12 cellular contexts compared by ENCODE assay signal in the genomic region with DNA sequence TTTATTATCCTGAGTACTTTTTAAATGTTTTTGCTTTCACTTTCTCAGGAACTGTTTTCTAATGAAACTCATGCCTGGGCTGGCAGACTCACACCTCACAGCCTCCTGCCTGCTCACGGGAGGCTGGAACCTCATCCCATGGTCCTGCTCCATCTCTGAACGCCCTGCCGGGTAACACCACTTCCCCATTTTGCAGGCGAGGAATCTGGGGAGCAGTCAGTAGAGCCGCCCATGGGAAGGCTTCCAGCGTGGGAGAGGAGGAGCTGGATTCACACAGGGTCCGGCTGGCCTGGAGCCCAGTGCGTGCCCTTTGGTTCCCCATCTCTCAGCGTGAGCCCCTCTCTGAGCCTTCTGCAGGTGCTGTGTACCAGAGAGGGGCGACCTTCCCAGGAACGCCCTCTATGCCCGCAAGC. TPM values are rescaled to one million over a fixed set of nuclear protein-coding genes. Genes with fewer than 3 reads are reported as not detected.
A peak's percentile ranks its signal among the peaks of the same experiment; 100 is the strongest.
DNase-seq lines count a peak whose midpoint lies in the region; ATAC-seq and TF ChIP-seq lines count a peak whose summit lies in the region.
"Had no signal": no experiment of that assay in that cellular context is flagged by ENCODE, and none has a peak within 500 bp of the region (broad histone marks: within the 10 kb centered on the region; RNA-seq: fewer than 3 reads in every experiment).

No MANE protein-coding gene starts in this region.

- H3K23ac ChIP-seq in trophoblast cell (ENCODE audit: low read length), result no peak overlapping the region

- DNase-seq in CD1c-positive myeloid dendritic cell (ENCODE audit: extremely low spot score) (peak; percentile 78), PC-9 (no peak), heart left ventricle (peak in 1 of 5 donors; percentile 44), sigmoid colon (no peak), trophoblast cell (no peak), HCEC 1CT (no peak), nucleus accumbens (lab: John Stamatoyannopoulos, UW) (no peak)
- no peak for DNase-seq in activated effector memory CD4-positive, alpha-beta T cell treated with Interleukin-2 at 50 U/mL for 16 hours
- DNase-seq: activated B cell treated with CpG ODN at 0.5 μM for 24 hours; hippocampal formation; naive thymus-derived CD4-positive, alpha-beta T cell had no signal

- no peak overlapping the region for H2BK5ac ChIP-seq in trophoblast cell (ENCODE audit: low read depth, low read length, poor library complexity)

- WGBS in heart left ventricle, 4 donors, result 42 to 61% (median 56%) methylated on average over 10 to 12 of the region's 12 CpGs
- 45 to 54% methylated on average over 12 of the region's 12 CpGs for WGBS in sigmoid colon, 2 donors
- no CpG with 5 or more reads among the region's 12 CpGs for WGBS in trophoblast cell (ENCODE audit: extremely low coverage, insufficient coverage, insufficient read length)

- no peak overlapping the region for H3K14ac ChIP-seq in trophoblast cell (ENCODE audit: low read length)

- H3K4me2 ChIP-seq in PC-9, result peak overlapping the region; percentile 46
- H3K4me2 ChIP-seq in trophoblast cell (ENCODE audit: low read length), result no peak overlapping the region

- peak overlapping the region; percentile 50 for H2AFZ ChIP-seq in PC-9
- no peak overlapping the region for H2AFZ ChIP-seq in trophoblast cell (ENCODE audit: insufficient read depth, low read length, poor library complexity)

- no peak overlapping the region for H3K4ac ChIP-seq in trophoblast cell (ENCODE audit: low read depth, low read length)

- H3K36me3 ChIP-seq in PC-9 (ENCODE audit: low read depth) (no peaks in the 10 kb centered on the region), heart left ventricle (no peaks in the 10 kb centered on the region), sigmoid colon (no peaks in the 10 kb centered on the region), trophoblast cell (ENCODE audit: control insufficient read depth in 1 of 2, insufficient read depth in 2 of 2, low read length in 2 of 2) (no peaks in the 10 kb centered on the region)

- CTCF ChIA-PET in PC-9 (lab: Charles Lee), result no interaction called here

- H4K8ac ChIP-seq in trophoblast cell (ENCODE audit: low read depth, low read length), result no peak overlapping the region

- no peaks in the 10 kb centered on the region for H3F3A ChIP-seq in PC-9 (ENCODE audit: insufficient read depth, low read depth)

- POLR2A ChIA-PET in PC-9 (lab: Charles Lee; ENCODE audit: unreplicated experiment), result no interaction called here

- no peak overlapping the region for H3K4me3 ChIP-seq in PC-9
- H3K4me3 ChIP-seq in heart left ventricle, result peak overlapping the region in 9 of 12 donors; percentile 6 to 50 (median 28)
- peak overlapping the region in 2 of 4 donors; percentile 7 to 19 for H3K4me3 ChIP-seq in sigmoid colon
- H3K4me3 ChIP-seq in trophoblast cell (ENCODE audit: low read depth, low read length), result no peak overlapping the region

- H3K18ac ChIP-seq in trophoblast cell (ENCODE audit: low read length), result no peak overlapping the region

- H4K12ac ChIP-seq in trophoblast cell (ENCODE audit: low read depth, low read length), result no peak overlapping the region

- H3K9ac ChIP-seq in trophoblast cell (ENCODE audit: low read length), result no peak overlapping the region

- no peaks in the 10 kb centered on the region for H3K9me3 ChIP-seq in PC-9 (ENCODE audit: insufficient read depth, low read depth)
- no peaks in the 10 kb centered on the region for H3K9me3 ChIP-seq in heart left ventricle
- H3K9me3 ChIP-seq in sigmoid colon, result no peaks in the 10 kb centered on the region
- no peaks in the 10 kb centered on the region for H3K9me3 ChIP-seq in trophoblast cell (ENCODE audit: insufficient read depth, low read depth, low read length)

- no peaks in the 10 kb centered on the region; the same call in 1 of the 2 replicates for H4K20me1 ChIP-seq in PC-9 (ENCODE audit: insufficient read depth)

- peak in 1 of 4 donors; percentile 4 for ATAC-seq in heart left ventricle

- no peaks in the 10 kb centered on the region for H3K9me2 ChIP-seq in PC-9 (ENCODE audit: insufficient read depth)

- intact Hi-C loops in PC-9 (cut with micrococcal nuclease; ENCODE audit: unreplicated experiment), result no loop called here
- intact Hi-C loops in heart left ventricle (cut with DNase I), result no loop called here
- intact Hi-C loops in sigmoid colon (cut with DNase I), result no loop called here

- H3K4me1 ChIP-seq in PC-9 (replicated peaks; ENCODE audit: insufficient read depth) (no peaks in the 10 kb centered on the region), heart left ventricle (peaks cover 0 to 19% (median 11%) of the 10 kb centered on the region in 12 donors), sigmoid colon (peaks cover 0 to 51% (median 34%) of the 10 kb centered on the region in 4 donors), trophoblast cell (ENCODE audit: control insufficient read depth in 1 of 2, insufficient read depth in 2 of 2, low read length in 2 of 2) (peaks cover 0 to 6% of the 10 kb centered on the region in 2 experiments)

- TF ChIP-seq CTCF in PC-9 (conservative IDR thresholded peaks at IDR 0.05) (no peak), heart left ventricle (IDR thresholded peaks at IDR 0.05) (no peak), sigmoid colon (IDR thresholded peaks at IDR 0.05) (no peak)

- no peak overlapping the region for H3K27ac ChIP-seq in PC-9
- peak overlapping the region in 4 of 12 donors; percentile 4 to 35 (median 19) for H3K27ac ChIP-seq in heart left ventricle
- H3K27ac ChIP-seq in sigmoid colon, result peak overlapping the region; percentile 2 to 77 (median 34)
- H3K27ac ChIP-seq in trophoblast cell (ENCODE audit: low read depth, low read length), result no peak overlapping the region

- H4K91ac ChIP-seq in trophoblast cell (ENCODE audit: low read depth, low read length), result no peak overlapping the region

- TF ChIP-seq POLR2A in heart left ventricle (IDR thresholded peaks at IDR 0.05) (no peak), sigmoid colon (IDR thresholded peaks at IDR 0.05) (no peak)

- H3K79me2 ChIP-seq in PC-9 (ENCODE audit: low read depth) (no peaks in the 10 kb centered on the region), trophoblast cell (ENCODE audit: control insufficient read depth, insufficient read depth, low read length, poor library complexity) (no peaks in the 10 kb centered on the region)

- no peaks in the 10 kb centered on the region for H3K79me1 ChIP-seq in trophoblast cell (ENCODE audit: low read length)

- no peak overlapping the region for H2BK12ac ChIP-seq in trophoblast cell (ENCODE audit: low read length)

- no TSS peak for BruUV-seq in PC-9 (replicated peaks; lab: Mats Ljungman, UMichigan)

- TF ChIP-seq EP300 in sigmoid colon (IDR thresholded peaks at IDR 0.05), result no peak

- no peak overlapping the region for H2AK5ac ChIP-seq in trophoblast cell (ENCODE audit: low read length)

- H3K27me3 ChIP-seq in PC-9 (ENCODE audit: insufficient read depth, low read depth), result peaks cover 49% of the 10 kb centered on the region
- H3K27me3 ChIP-seq in heart left ventricle, result peaks cover 0 to 9% (median 0%) of the 10 kb centered on the region in 9 donors
- peaks cover 0 to 4% (median 0%) of the 10 kb centered on the region in 3 donors for H3K27me3 ChIP-seq in sigmoid colon
- no peaks in the 10 kb centered on the region for H3K27me3 ChIP-seq in trophoblast cell (ENCODE audit: insufficient read depth, low read length)

- no peak overlapping the region for H2BK120ac ChIP-seq in trophoblast cell (ENCODE audit: insufficient read depth, low read length, poor library complexity)

RNA-seq across cellular contexts. Expression of a gene that starts 53.6 kb away (rescaled TPM):
- total RNA-seq in PC-9 (2021), result not detected in 2 replicates
- total RNA-seq in heart left ventricle, result under 1 TPM in 8 of 9 donors, not detected in 1; 0.06 to 0.40 (median 0.31) TPM
- polyA plus RNA-seq in heart left ventricle, result under 1 TPM; 0.04 to 0.06 TPM
- under 1 TPM; 0.33 to 0.81 (median 0.46) TPM for total RNA-seq in sigmoid colon
- polyA plus RNA-seq in sigmoid colon, result 1 to 10 TPM in 1 of 3 donors, under 1 TPM in 2; 0.23 to 1.1 (median 0.60) TPM
- 0.08 and 0.12 TPM in 2 replicates for polyA plus RNA-seq in trophoblast cell (2013)
- total RNA-seq: activated B cell treated with CpG ODN at 0.5 μM for 24 hours; activated T-helper 1 cell treated with anti-CD3 and anti-CD28 coated beads, Interleukin-12 subunit alpha, Interleukin-12 subunit beta, Interleukin-2, Interleukin-4 antibody, amounts not matched to agents 30 ng/mL and 10 ng/mL and 1 ng/mL, durations not matched to agents 14 hours and 24 hours and 36 hours had no signal
- polyA plus RNA-seq: naive thymus-derived CD4-positive, alpha-beta T cell had no signal

Comparison
In these comparisons a context has a peak if more than half of its experiments do, and no peak if none do; other contexts are left out.
1. H3K27ac ChIP-seq: peak in sigmoid colon (4 of 4); none in PC-9 (single experiment) and trophoblast cell (single experiment).
2. H3K4me3 ChIP-seq: peak in heart left ventricle (9 of 12); none in PC-9 (single experiment) and trophoblast cell (single experiment).